Comparison of ENCODE assay signal across 31 cellular contexts in genomic region chr2:217983276-217984233, GRCh38. TPM values are rescaled to one million over a fixed set of nuclear protein-coding genes. Genes with fewer than 3 reads are reported as not detected.
DNase-seq lines count a peak whose midpoint lies in the region; ATAC-seq, FAIRE-seq and TF ChIP-seq lines count a peak whose summit lies in the region.
"Had no signal": no experiment of that assay in that cellular context is flagged by ENCODE, and none has a peak within 500 bp of the region (broad histone marks: within the 10 kb centered on the region; RNA-seq: fewer than 3 reads in every experiment).

No MANE protein-coding gene starts in this region.

- no peak overlapping the region for H2BK120ac ChIP-seq in mesenchymal stem cell (ENCODE audit: low read depth, low read length)

- TF ChIP-seq CTCF in K562 (IDR thresholded peaks at IDR 0.05 in 2 of 3, conservative IDR thresholded peaks at IDR 0.05 in 1 of 3; ENCODE audit: insufficient read depth in 2 of 3, low read depth in 1 of 3, low read length in 3 of 3) (no peak), endothelial cell of umbilical vein (IDR thresholded peaks at IDR 0.05; ENCODE audit: extremely low read depth in 1 of 2, insufficient read depth in 1 of 2, low read depth in 1 of 2, low read length in 2 of 2) (no peak), nephron progenitor cell (IDR thresholded peaks at IDR 0.05) (no peak), stomach (IDR thresholded peaks at IDR 0.05) (no peak)

- intact Hi-C loops in K562 (cut with micrococcal nuclease), result loop anchor here (10.0 kb wide), 1 partner anchor 69 kb away; no protein-coding TSS in a partner anchor
- intact Hi-C loops in endothelial cell of umbilical vein (cut with micrococcal nuclease), result no loop called here
- intact Hi-C loops in stomach (cut with DNase I; ENCODE audit: low total_unique reads), result loop anchor here (10.0 kb wide), 1 partner anchor 89 kb away; no protein-coding TSS in a partner anchor

- H3K9me3 ChIP-seq in K562 (replicated peaks; ENCODE audit: control insufficient read depth, insufficient read depth, low read depth, low read length), result no peaks in the 10 kb centered on the region
- H3K9me3 ChIP-seq in endothelial cell of umbilical vein (replicated peaks; ENCODE audit: control insufficient read depth, insufficient read depth, low read length), result no peaks in the 10 kb centered on the region
- no peaks in the 10 kb centered on the region for H3K9me3 ChIP-seq in stomach
- H3K9me3 ChIP-seq in mesenchymal stem cell (ENCODE audit: control insufficient read depth, low read length), result no peaks in the 10 kb centered on the region
- H3K9me3 ChIP-seq: adrenal gland, Caco-2, MG63, SJSA1 had no signal

- no peak overlapping the region for H3K4me3 ChIP-seq in K562
- H3K4me3 ChIP-seq in endothelial cell of umbilical vein (replicated peaks in 1 of 3; ENCODE audit: insufficient read depth in 1 of 3, low read depth in 1 of 3, low read length in 3 of 3), result no peak overlapping the region
- H3K4me3 ChIP-seq in stomach, result no peak overlapping the region
- H3K4me3 ChIP-seq in mesenchymal stem cell (ENCODE audit: insufficient read depth in 1 of 2, low read depth in 1 of 2, low read length in 2 of 2), result no peak overlapping the region
- H3K4me3 ChIP-seq: adrenal gland, MG63, SJSA1 had no signal

- peaks cover 36% of the 10 kb centered on the region for H3K4me1 Mint-ChIP-seq in nephron progenitor cell

- no peaks in the 10 kb centered on the region for H3K79me1 ChIP-seq in mesenchymal stem cell (replicated peaks; ENCODE audit: low read length, poor library complexity, severe bottlenecking)

- FAIRE-seq in K562 (lab: Jason Lieb, UNC) (no peak), endothelial cell of umbilical vein (lab: Jason Lieb, UNC) (peak; percentile 75)
- FAIRE-seq: colon, G401.6, RCC 7860 had no signal

- H2AFZ ChIP-seq in K562 (ENCODE audit: low read depth, low read length), result no peak overlapping the region
- H2AFZ ChIP-seq in endothelial cell of umbilical vein (ENCODE audit: low read depth, low read length), result peak overlapping the region; percentile 25
- no peak overlapping the region for H2AFZ ChIP-seq in mesenchymal stem cell (ENCODE audit: low read depth, low read length)

- 0% methylated on average over 15 of the region's 20 CpGs for WGBS in K562 (ENCODE audit: insufficient coverage, low coverage, missing lambda C conversion rate)
- 82 to 86% (median 83%) methylated on average over 17 to 20 of the region's 20 CpGs for WGBS in stomach, 5 donors
- 89% methylated on average over 19 of the region's 20 CpGs for WGBS in mesenchymal stem cell

- H3K9me1 ChIP-seq in K562 (ENCODE audit: control insufficient read depth, insufficient read depth, low read length), result no peaks in the 10 kb centered on the region
- no peaks in the 10 kb centered on the region for H3K9me1 ChIP-seq in endothelial cell of umbilical vein (replicated peaks; ENCODE audit: control insufficient read depth, extremely low read depth, insufficient read depth, low read length)

- H2AK5ac ChIP-seq in mesenchymal stem cell (ENCODE audit: low read length, severe bottlenecking), result no peak overlapping the region

- H3K9me3 Mint-ChIP-seq in nephron progenitor cell, result no peaks in the 10 kb centered on the region
- H3K9me3 Mint-ChIP-seq: activated B cell treated with CpG ODN at 0.5 μM for 24 hours; effector memory CD8-positive, alpha-beta T cell; T-cell had no signal

- no peak overlapping the region for H3K4me2 ChIP-seq in K562 (ENCODE audit: insufficient read depth, low read length)
- peak overlapping the region; percentile 24 for H3K4me2 ChIP-seq in endothelial cell of umbilical vein (ENCODE audit: insufficient read depth, low read length)
- no peak overlapping the region for H3K4me2 ChIP-seq in mesenchymal stem cell (ENCODE audit: low read length, poor library complexity, severe bottlenecking)

- no peak overlapping the region for H2BK15ac ChIP-seq in mesenchymal stem cell (ENCODE audit: low read depth, poor library complexity, severe bottlenecking)

- no peak for ATAC-seq in K562
- ATAC-seq in HG03175 (IDR thresholded peaks at IDR 0.05; ENCODE audit: unreplicated experiment), result no peak
- ATAC-seq: effector memory CD8-positive, alpha-beta T cell; HCT116; left lobe of liver; T-cell had no signal

- no peak overlapping the region for H3K9ac ChIP-seq in K562 (ENCODE audit: insufficient read depth in 1 of 2, low read depth in 2 of 2, low read length in 2 of 2)
- H3K9ac ChIP-seq in endothelial cell of umbilical vein (replicated peaks; ENCODE audit: extremely low read depth, insufficient read depth, low read length), result no peak overlapping the region
- no peak overlapping the region for H3K9ac ChIP-seq in mesenchymal stem cell (ENCODE audit: low read length)

- peaks cover 22% of the 10 kb centered on the region for H3K27me3 Mint-ChIP-seq in nephron progenitor cell (ENCODE audit: low read depth, poor library complexity)

- TF ChIP-seq EP300 in K562 (IDR thresholded peaks at IDR 0.05; ENCODE audit: low read length) (no peak), stomach (IDR thresholded peaks at IDR 0.05) (no peak)

- H3K36me3 Mint-ChIP-seq in nephron progenitor cell (ENCODE audit: low read depth), result peaks cover 6% of the 10 kb centered on the region
- H3K36me3 Mint-ChIP-seq: T-cell had no signal

- no peaks in the 10 kb centered on the region for H3K36me3 ChIP-seq in K562 (ENCODE audit: control insufficient read depth, insufficient read depth, low read length)
- no peaks in the 10 kb centered on the region for H3K36me3 ChIP-seq in endothelial cell of umbilical vein (ENCODE audit: control insufficient read depth in 2 of 2, extremely low read depth in 1 of 2, insufficient read depth in 2 of 2, low read length in 2 of 2)
- H3K36me3 ChIP-seq in stomach, result no peaks in the 10 kb centered on the region
- H3K36me3 ChIP-seq in mesenchymal stem cell (ENCODE audit: control insufficient read depth in 1 of 2, insufficient read depth in 2 of 2, low read depth in 1 of 2, low read length in 2 of 2), result peaks cover 5 to 67% of the 10 kb centered on the region in 2 experiments
- H3K36me3 ChIP-seq: SJSA1 had no signal

- peak overlapping the region; percentile 9 for H3K27ac Mint-ChIP-seq in nephron progenitor cell
- H3K27ac Mint-ChIP-seq: activated B cell treated with CpG ODN at 0.5 μM for 24 hours; brain; effector memory CD8-positive, alpha-beta T cell; T-cell had no signal

- no peaks in the 10 kb centered on the region for H3K4me1 ChIP-seq in K562 (replicated peaks in 1 of 2; ENCODE audit: control insufficient read depth in 2 of 2, insufficient read depth in 2 of 2, low read length in 2 of 2)
- peaks cover 26% of the 10 kb centered on the region for H3K4me1 ChIP-seq in endothelial cell of umbilical vein (ENCODE audit: control insufficient read depth, extremely low read depth, insufficient read depth, low read length)
- H3K4me1 ChIP-seq in stomach, result peaks cover 27 to 45% (median 35%) of the 10 kb centered on the region in 4 donors
- H3K4me1 ChIP-seq in mesenchymal stem cell (ENCODE audit: control insufficient read depth, insufficient read depth, low read depth, low read length), result peaks cover 26% of the 10 kb centered on the region

- H4K20me1 ChIP-seq in K562 (replicated peaks; ENCODE audit: control insufficient read depth, insufficient read depth, low read length), result 0 out of 2 replicates have a peak, but pooled peaks cover 4% of the 10 kb centered on the region
- no peaks in the 10 kb centered on the region for H4K20me1 ChIP-seq in endothelial cell of umbilical vein (replicated peaks; ENCODE audit: control insufficient read depth, extremely low read depth, insufficient read depth, low read length)

- H3K27ac ChIP-seq in K562 (ENCODE audit: extremely low read depth, low read depth, low read length), result no peak overlapping the region
- peak overlapping the region; percentile 12 for H3K27ac ChIP-seq in endothelial cell of umbilical vein (ENCODE audit: insufficient read depth, low read depth, low read length)
- H3K27ac ChIP-seq in stomach, result peak overlapping the region in 4 of 5 donors; percentile 14 to 26 (median 20)
- H3K27ac ChIP-seq in mesenchymal stem cell (ENCODE audit: low read length, poor library complexity, severe bottlenecking), result no peak overlapping the region
- H3K27ac ChIP-seq: SJSA1 had no signal

- H3K23ac ChIP-seq in mesenchymal stem cell (ENCODE audit: low read length in 2 of 2), result no peak overlapping the region

- dilution Hi-C loops in endothelial cell of umbilical vein (cut with MboI; ENCODE audit: extremely low pct_ligation_motif_present, low sequenced_read_pairs), result no loop called here

- no peak for TF ChIP-seq POLR2A in K562 (conservative IDR thresholded peaks at IDR 0.05)
- no peak for TF ChIP-seq POLR2A in endothelial cell of umbilical vein (IDR thresholded peaks at IDR 0.05; ENCODE audit: low read depth, low read length)
- no peak for TF ChIP-seq POLR2A in stomach (IDR thresholded peaks at IDR 0.05)

- H2BK12ac ChIP-seq in mesenchymal stem cell (ENCODE audit: low read length in 2 of 2), result no peak overlapping the region

- POLR2A ChIA-PET in K562 (lab: Yijun Ruan, JAX), result interaction anchor here (0.6 kb wide), 1 partner anchor 1450 kb away, joined by 4 read pairs; no protein-coding TSS in a partner anchor
- POLR2A ChIA-PET in endothelial cell of umbilical vein (lab: Charles Lee), result interaction anchor here (0.6 kb wide), 1 partner anchor 63 kb away, joined by 4 read pairs; no protein-coding TSS in a partner anchor

- TF ChIP-seq RAD21 in K562 (CRISPR knock-in tag; conservative IDR thresholded peaks at IDR 0.05 in 1 of 2, IDR thresholded peaks at IDR 0.05 in 1 of 2), result no peak

- no peak overlapping the region for H4K91ac ChIP-seq in mesenchymal stem cell (ENCODE audit: low read length)

- H3K27me3 ChIP-seq in K562 (ENCODE audit: control insufficient read depth in 2 of 2, insufficient read depth in 2 of 2, low read length in 2 of 2) (peaks cover 0 to 35% of the 10 kb centered on the region in 2 experiments; a peak in 2 of 5 replicates), endothelial cell of umbilical vein (ENCODE audit: control insufficient read depth in 2 of 2, insufficient read depth in 2 of 2, low read length in 2 of 2) (no peaks in the 10 kb centered on the region), stomach (no peaks in the 10 kb centered on the region), mesenchymal stem cell (ENCODE audit: control insufficient read depth in 1 of 2, insufficient read depth in 1 of 2, low read length in 2 of 2) (no peaks in the 10 kb centered on the region)
- H3K27me3 ChIP-seq: adrenal gland, MG63, SJSA1 had no signal

- H3K79me2 ChIP-seq in K562 (ENCODE audit: control insufficient read depth, insufficient read depth, low read length) (no peaks in the 10 kb centered on the region), endothelial cell of umbilical vein (ENCODE audit: control insufficient read depth, insufficient read depth, low read length) (no peaks in the 10 kb centered on the region)

- no peak overlapping the region for H4K8ac ChIP-seq in mesenchymal stem cell (ENCODE audit: low read length)

- H3K14ac ChIP-seq in mesenchymal stem cell (ENCODE audit: low read length in 2 of 2), result no peak overlapping the region

- no peak overlapping the region for H3K18ac ChIP-seq in mesenchymal stem cell (ENCODE audit: low read depth in 1 of 2, low read length in 2 of 2)

- in situ Hi-C loops in K562 (cut with MboI), result no loop called here

- BruUV-seq in K562 (replicated peaks; lab: Mats Ljungman, UMichigan) (no TSS peak), endothelial cell of umbilical vein (replicated peaks; lab: Mats Ljungman, UMichigan) (no TSS peak)

- H3K4ac ChIP-seq in mesenchymal stem cell (ENCODE audit: low read depth in 1 of 2, low read length in 2 of 2), result no peak overlapping the region

- H2BK5ac ChIP-seq in mesenchymal stem cell (ENCODE audit: low read depth, low read length, poor library complexity, severe bottlenecking), result no peak overlapping the region

- DNase-seq in K562 (ENCODE audit: extremely low read depth in 1 of 4, low spot score in 3 of 4) (no peak), endothelial cell of umbilical vein (ENCODE audit: low read depth, low spot score) (peak; percentile 51), nephron progenitor cell (no peak), stomach (no peak), mesenchymal stem cell (no peak), medulla oblongata (ENCODE audit: extremely low spot score) (no peak)
- DNase-seq: activated B cell treated with CpG ODN at 0.5 μM for 24 hours; activated CD4-positive, alpha-beta T cell treated with anti-CD3 and anti-CD28 coated beads, Interleukin-2, amount 50 U/mL, for 4 hours; activated naive CD4-positive, alpha-beta T cell treated with Interleukin-2 at 50 U/mL for 16 hours; C1 segment of cervical spinal cord; Caco-2; effector memory CD8-positive, alpha-beta T cell; foreskin melanocyte; KBM-7; MG63; NCI-H1417; NCI-H2081 treated with DMSO at 0.1 percent for 48 hours; NCI-H345; NCI-H748 treated with DMSO at 0.1 percent for 48 hours; stimulated activated CD4-positive, alpha-beta T cell treated with anti-CD3 and anti-CD28 coated beads, Interleukin-2, amount 100 ng/mL, for 48 hours; substantia nigra; T-cell had no signal

- CTCF ChIA-PET in K562 (lab: Yijun Ruan, JAX; ENCODE audit: low intra/inter-chr PET ratio) (no interaction called here), endothelial cell of umbilical vein (lab: Charles Lee) (interaction anchor here (0.9 to 7.4 kb wide), 6 partner anchors 10 to 195 kb away, joined by 3 to 204 read pairs (median 8); no protein-coding TSS in a partner anchor)

- H3K4me3 Mint-ChIP-seq in nephron progenitor cell, result no peak overlapping the region
- H3K4me3 Mint-ChIP-seq: activated B cell treated with CpG ODN at 0.5 μM for 24 hours; brain; effector memory CD8-positive, alpha-beta T cell; T-cell had no signal

RNA-seq across cellular contexts. Expression of gene TNS1, which starts 19.2 kb away (rescaled TPM):
- total RNA-seq in K562 (2011; cell fraction: chromatin; rRNA removed; ENCODE audit: low replicate concordance), result 5.0 and 10.2 TPM in 2 replicates
- 3.6 and 5.0 TPM in 2 replicates for total RNA-seq in K562 (2011; cell fraction: nucleolus; rRNA removed)
- total RNA-seq in K562 (2011; cell fraction: nucleoplasm; rRNA removed), result 4.4 and 9.5 TPM in 2 replicates
- total RNA-seq in K562 (2014; rRNA removed) (0.77 and 1.0 TPM in 2 replicates), K562 (2014; rRNA removed; fragmentation: Illumina TruSeq; extraction: Trizol) (0.47 and 0.51 TPM in 2 replicates), K562 (2015; rRNA removed; fragmentation: Illumina TruSeq; extraction: Trizol) (0.18 and 0.23 TPM in 2 replicates), K562 (2021) (1.9 and 2.0 TPM in 2 replicates), endothelial cell of umbilical vein (35.6 and 52.1 TPM in 2 replicates), stomach (100 to 1,000 TPM; 145 to 682 (median 198) TPM)
- polyA plus RNA-seq in K562 (2011; rRNA removed) (0.61 and 1.3 TPM in 2 replicates), K562 (2014; fragmentation: Illumina TruSeq; extraction: Trizol) (1.8 and 2.7 TPM in 2 replicates), K562 (2014; fragmentation: Nextera tagmentation; extraction: Ambion mirVana) (under 1 TPM; 0.13 to 0.18 TPM), K562 (2014; rRNA removed) (1.1 and 1.4 TPM in 2 replicates), endothelial cell of umbilical vein (9.9 and 11.0 TPM in 2 replicates), stomach (10 to 100 TPM; 18.5 to 44.9 (median 33.2) TPM)
- 0.44 and 1.1 TPM in 2 replicates for polyA plus RNA-seq in K562 (2011; cell fraction: cytosol; rRNA removed)
- 0.86 and 3.4 TPM in 2 replicates for polyA plus RNA-seq in K562 (2011; cell fraction: nucleus; rRNA removed)
- polyA plus RNA-seq in K562 (2012), result 1.7 and 1.9 TPM in 2 replicates
- polyA minus RNA-seq in K562 (2011; rRNA and poly(A)+ RNA removed), result 1.4 and 1.6 TPM in 2 replicates
- 1.3 and 2.3 TPM in 2 replicates for polyA minus RNA-seq in K562 (2011; cell fraction: cytosol; rRNA and poly(A)+ RNA removed)
- 1.9 and 2.8 TPM in 2 replicates for polyA minus RNA-seq in K562 (2011; cell fraction: nucleus; rRNA and poly(A)+ RNA removed)
- 10.3 and 11.1 TPM in 2 replicates for polyA plus RNA-seq in endothelial cell of umbilical vein (2011; cell fraction: cytosol; rRNA removed)
- polyA plus RNA-seq in endothelial cell of umbilical vein (2011; cell fraction: nucleus; rRNA removed), result 32.1 and 41.7 TPM in 2 replicates
- 14.4 and 16.5 TPM in 2 replicates for polyA plus RNA-seq in endothelial cell of umbilical vein (2012)
- polyA minus RNA-seq in endothelial cell of umbilical vein, result 67.8 and 71.0 TPM in 2 replicates
- 1.9 TPM for polyA minus RNA-seq in endothelial cell of umbilical vein (2011; cell fraction: cytosol; rRNA and poly(A)+ RNA removed)
- polyA minus RNA-seq in endothelial cell of umbilical vein (2011; cell fraction: nucleus; rRNA and poly(A)+ RNA removed), result 48.7 and 57.9 TPM in 2 replicates
- 6.3 TPM for polyA plus RNA-seq in mesenchymal stem cell (2013, experiment 1 of 2)
- 5.1 TPM for polyA plus RNA-seq in mesenchymal stem cell (2013, experiment 2 of 2)

Comparison
In these comparisons a context has a peak if more than half of its experiments do, and no peak if none do; other contexts are left out.
1. H3K27ac ChIP-seq: peak in endothelial cell of umbilical vein (single experiment) and stomach (4 of 5); none in K562 (single experiment) and mesenchymal stem cell (single experiment).